Comparison of ENCODE assay signal across 1 cellular context in the genomic region with DNA sequence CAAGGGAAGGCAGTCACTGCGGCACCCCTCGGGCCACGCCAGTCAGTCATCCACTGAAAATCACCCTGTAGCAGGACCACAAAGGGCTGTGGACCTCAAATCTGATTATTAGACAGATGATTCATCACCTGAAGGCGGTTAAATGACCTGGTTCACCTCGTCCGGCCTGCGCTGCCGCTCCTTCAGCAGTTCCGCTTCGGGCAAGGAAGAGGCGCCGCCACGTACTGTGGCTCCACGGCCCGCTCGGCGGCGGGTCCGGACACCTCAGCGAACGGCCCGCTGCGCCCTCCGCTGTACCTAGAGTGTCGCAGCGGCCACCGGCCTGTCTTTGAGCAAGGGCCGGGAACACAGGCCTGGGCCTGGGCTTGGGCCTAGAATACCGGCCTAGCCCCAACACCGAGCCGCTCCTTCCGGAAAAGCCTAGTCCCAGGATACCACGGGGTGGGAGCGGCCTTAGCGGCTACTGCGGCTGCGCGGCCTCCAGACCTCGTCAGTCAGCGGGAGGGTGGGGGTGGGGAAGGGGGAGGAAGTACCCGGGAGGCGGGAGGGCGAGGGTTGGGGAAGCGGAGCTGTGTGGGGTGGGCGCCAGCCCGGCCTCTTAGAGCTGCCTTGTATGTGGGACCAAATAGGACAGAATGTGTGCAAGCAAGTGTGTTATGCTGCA.
TF ChIP-seq lines count a peak whose summit lies in the region.

A gene with protein sequence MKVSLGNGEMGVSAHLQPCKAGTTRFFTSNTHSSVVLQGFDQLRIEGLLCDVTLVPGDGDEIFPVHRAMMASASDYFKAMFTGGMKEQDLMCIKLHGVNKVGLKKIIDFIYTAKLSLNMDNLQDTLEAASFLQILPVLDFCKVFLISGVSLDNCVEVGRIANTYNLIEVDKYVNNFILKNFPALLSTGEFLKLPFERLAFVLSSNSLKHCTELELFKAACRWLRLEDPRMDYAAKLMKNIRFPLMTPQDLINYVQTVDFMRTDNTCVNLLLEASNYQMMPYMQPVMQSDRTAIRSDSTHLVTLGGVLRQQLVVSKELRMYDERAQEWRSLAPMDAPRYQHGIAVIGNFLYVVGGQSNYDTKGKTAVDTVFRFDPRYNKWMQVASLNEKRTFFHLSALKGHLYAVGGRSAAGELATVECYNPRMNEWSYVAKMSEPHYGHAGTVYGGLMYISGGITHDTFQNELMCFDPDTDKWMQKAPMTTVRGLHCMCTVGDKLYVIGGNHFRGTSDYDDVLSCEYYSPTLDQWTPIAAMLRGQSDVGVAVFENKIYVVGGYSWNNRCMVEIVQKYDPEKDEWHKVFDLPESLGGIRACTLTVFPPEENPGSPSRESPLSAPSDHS (minus strand): TSS at position 436 of the 664 bp plus-strand sequence. CDS start 545 bp downstream, outside the sequence.

TF ChIP-seq in HepG2, 621 proteins besides CTCF, POLR2A, EP300 and RAD21 (continued from another document and continues in another):
- TF ChIP-seq AHDC1 (CRISPR knock-in tag; IDR thresholded peaks at IDR 0.05; ENCODE audit: borderline replicate concordance): no peak
- no peak for TF ChIP-seq TEAD3 (CRISPR knock-in tag; optimal IDR thresholded peaks at IDR 0.05; ENCODE audit: borderline replicate concordance)
- TF ChIP-seq POLR2AphosphoS2 (IDR thresholded peaks at IDR 0.05; ENCODE audit: low read depth, low read length): no peak
- TF ChIP-seq ZNF678 (CRISPR knock-in tag; IDR thresholded peaks at IDR 0.05): peak; percentile 47; the same call in 1 of the 2 replicates
- no peak for TF ChIP-seq IKZF5 (CRISPR knock-in tag; IDR thresholded peaks at IDR 0.05)
- peak; percentile 40; the same call in 1 of the 2 replicates for TF ChIP-seq SATB2 (CRISPR knock-in tag; IDR thresholded peaks at IDR 0.05)
- peak; percentile 47; the same call in 1 of the 2 replicates for TF ChIP-seq SP2 (CRISPR knock-in tag; IDR thresholded peaks at IDR 0.05)
- peak; percentile 59; the same call in 1 of the 2 replicates for TF ChIP-seq ZFP82 (CRISPR knock-in tag; IDR thresholded peaks at IDR 0.05; ENCODE audit: borderline replicate concordance)
- peak; percentile 94; the same call in 1 of the 2 replicates for TF ChIP-seq ZNF737 (CRISPR knock-in tag; IDR thresholded peaks at IDR 0.05; ENCODE audit: borderline replicate concordance)
- no peak for TF ChIP-seq NPAS2 (CRISPR knock-in tag; IDR thresholded peaks at IDR 0.05; ENCODE audit: borderline replicate concordance)
- peak; percentile 77; the same call in 1 of the 2 replicates for TF ChIP-seq ZMAT3 (CRISPR knock-in tag; conservative IDR thresholded peaks at IDR 0.05)
- TF ChIP-seq ZNF234 (CRISPR knock-in tag; conservative IDR thresholded peaks at IDR 0.05): 0 out of 2 replicates have a peak, but pooled peaks have one; percentile 22
- peak; percentile 92 for TF ChIP-seq RBFOX2 (IDR thresholded peaks at IDR 0.05; ENCODE audit: low read depth, low read length)
- TF ChIP-seq ZNF761 (CRISPR knock-in tag; conservative IDR thresholded peaks at IDR 0.05): no peak
- TF ChIP-seq, protein P1, sequence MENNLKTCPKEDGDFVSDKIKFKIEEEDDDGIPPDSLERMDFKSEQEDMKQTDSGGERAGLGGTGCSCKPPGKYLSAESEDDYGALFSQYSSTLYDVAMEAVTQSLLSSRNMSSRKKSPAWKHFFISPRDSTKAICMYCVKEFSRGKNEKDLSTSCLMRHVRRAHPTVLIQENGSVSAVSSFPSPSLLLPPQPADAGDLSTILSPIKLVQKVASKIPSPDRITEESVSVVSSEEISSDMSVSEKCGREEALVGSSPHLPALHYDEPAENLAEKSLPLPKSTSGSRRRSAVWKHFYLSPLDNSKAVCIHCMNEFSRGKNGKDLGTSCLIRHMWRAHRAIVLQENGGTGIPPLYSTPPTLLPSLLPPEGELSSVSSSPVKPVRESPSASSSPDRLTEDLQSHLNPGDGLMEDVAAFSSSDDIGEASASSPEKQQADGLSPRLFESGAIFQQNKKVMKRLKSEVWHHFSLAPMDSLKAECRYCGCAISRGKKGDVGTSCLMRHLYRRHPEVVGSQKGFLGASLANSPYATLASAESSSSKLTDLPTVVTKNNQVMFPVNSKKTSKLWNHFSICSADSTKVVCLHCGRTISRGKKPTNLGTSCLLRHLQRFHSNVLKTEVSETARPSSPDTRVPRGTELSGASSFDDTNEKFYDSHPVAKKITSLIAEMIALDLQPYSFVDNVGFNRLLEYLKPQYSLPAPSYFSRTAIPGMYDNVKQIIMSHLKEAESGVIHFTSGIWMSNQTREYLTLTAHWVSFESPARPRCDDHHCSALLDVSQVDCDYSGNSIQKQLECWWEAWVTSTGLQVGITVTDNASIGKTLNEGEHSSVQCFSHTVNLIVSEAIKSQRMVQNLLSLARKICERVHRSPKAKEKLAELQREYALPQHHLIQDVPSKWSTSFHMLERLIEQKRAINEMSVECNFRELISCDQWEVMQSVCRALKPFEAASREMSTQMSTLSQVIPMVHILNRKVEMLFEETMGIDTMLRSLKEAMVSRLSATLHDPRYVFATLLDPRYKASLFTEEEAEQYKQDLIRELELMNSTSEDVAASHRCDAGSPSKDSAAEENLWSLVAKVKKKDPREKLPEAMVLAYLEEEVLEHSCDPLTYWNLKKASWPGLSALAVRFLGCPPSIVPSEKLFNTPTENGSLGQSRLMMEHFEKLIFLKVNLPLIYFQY (CRISPR knock-in tag; IDR thresholded peaks at IDR 0.05; ENCODE audit: borderline replicate concordance): no peak
- TF ChIP-seq ZNF329 (CRISPR knock-in tag; IDR thresholded peaks at IDR 0.05; ENCODE audit: low read depth): no peak
- peak; percentile 93 for TF ChIP-seq KAT8 (CRISPR knock-in tag; IDR thresholded peaks at IDR 0.05)
- TF ChIP-seq, protein P2, sequence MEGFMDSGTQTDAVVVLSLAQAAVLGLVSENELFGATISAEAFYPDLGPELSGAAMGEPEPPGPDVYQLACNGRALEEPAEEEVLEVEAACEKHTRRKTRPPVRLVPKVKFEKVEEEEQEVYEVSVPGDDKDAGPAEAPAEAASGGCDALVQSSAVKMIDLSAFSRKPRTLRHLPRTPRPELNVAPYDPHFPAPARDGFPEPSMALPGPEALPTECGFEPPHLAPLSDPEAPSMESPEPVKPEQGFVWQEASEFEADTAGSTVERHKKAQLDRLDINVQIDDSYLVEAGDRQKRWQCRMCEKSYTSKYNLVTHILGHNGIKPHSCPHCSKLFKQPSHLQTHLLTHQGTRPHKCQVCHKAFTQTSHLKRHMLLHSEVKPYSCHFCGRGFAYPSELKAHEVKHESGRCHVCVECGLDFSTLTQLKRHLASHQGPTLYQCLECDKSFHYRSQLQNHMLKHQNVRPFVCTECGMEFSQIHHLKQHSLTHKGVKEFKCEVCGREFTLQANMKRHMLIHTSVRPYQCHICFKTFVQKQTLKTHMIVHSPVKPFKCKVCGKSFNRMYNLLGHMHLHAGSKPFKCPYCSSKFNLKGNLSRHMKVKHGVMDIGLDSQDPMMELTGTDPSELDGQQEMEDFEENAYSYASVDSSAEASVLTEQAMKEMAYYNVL (CRISPR knock-in tag; IDR thresholded peaks at IDR 0.05; ENCODE audit: borderline replicate concordance): peak; percentile 55; the same call in 1 of the 2 replicates
- TF ChIP-seq ZNF460 (CRISPR knock-in tag; IDR thresholded peaks at IDR 0.05; ENCODE audit: borderline replicate concordance): no peak
- peak; percentile 86 for TF ChIP-seq ZNF607 (CRISPR knock-in tag; IDR thresholded peaks at IDR 0.05; ENCODE audit: borderline replicate concordance)
- 0 out of 2 replicates have a peak, but pooled peaks have one; percentile 25 for TF ChIP-seq NRL (CRISPR knock-in tag; IDR thresholded peaks at IDR 0.05; ENCODE audit: borderline replicate concordance)
- 0 out of 2 replicates have a peak, but pooled peaks have one; percentile 17 for TF ChIP-seq SMAD3 (CRISPR knock-in tag; IDR thresholded peaks at IDR 0.05)
- TF ChIP-seq AKAP8 (CRISPR knock-in tag; IDR thresholded peaks at IDR 0.05): no peak
- no peak for TF ChIP-seq ZNF672 (CRISPR knock-in tag; IDR thresholded peaks at IDR 0.05)
- TF ChIP-seq SRF (IDR thresholded peaks at IDR 0.05; ENCODE audit: low read depth, low read length): no peak
- TF ChIP-seq TAF15 (IDR thresholded peaks at IDR 0.05; ENCODE audit: low read depth, low read length, poor library complexity, severe bottlenecking): no peak
- TF ChIP-seq ZIK1 (CRISPR knock-in tag; IDR thresholded peaks at IDR 0.05; ENCODE audit: borderline replicate concordance, low read depth): peak; percentile 90; the same call in 1 of the 2 replicates
- TF ChIP-seq ELF1 (CRISPR knock-in tag; IDR thresholded peaks at IDR 0.05): peak; percentile 90
- 0 out of 2 replicates have a peak, but pooled peaks have one; percentile 35 for TF ChIP-seq E2F5 (CRISPR knock-in tag; conservative IDR thresholded peaks at IDR 0.05)
- peak; percentile 68 for TF ChIP-seq HNRNPLL (IDR thresholded peaks at IDR 0.05; ENCODE audit: low read depth, low read length, poor library complexity, severe bottlenecking)
- peak; percentile 51; the same call in 1 of the 2 replicates for TF ChIP-seq RXRA (CRISPR knock-in tag; IDR thresholded peaks at IDR 0.05)
- no peak for TF ChIP-seq MYNN (CRISPR knock-in tag; IDR thresholded peaks at IDR 0.05; ENCODE audit: low read depth)
- TF ChIP-seq, protein P3, sequence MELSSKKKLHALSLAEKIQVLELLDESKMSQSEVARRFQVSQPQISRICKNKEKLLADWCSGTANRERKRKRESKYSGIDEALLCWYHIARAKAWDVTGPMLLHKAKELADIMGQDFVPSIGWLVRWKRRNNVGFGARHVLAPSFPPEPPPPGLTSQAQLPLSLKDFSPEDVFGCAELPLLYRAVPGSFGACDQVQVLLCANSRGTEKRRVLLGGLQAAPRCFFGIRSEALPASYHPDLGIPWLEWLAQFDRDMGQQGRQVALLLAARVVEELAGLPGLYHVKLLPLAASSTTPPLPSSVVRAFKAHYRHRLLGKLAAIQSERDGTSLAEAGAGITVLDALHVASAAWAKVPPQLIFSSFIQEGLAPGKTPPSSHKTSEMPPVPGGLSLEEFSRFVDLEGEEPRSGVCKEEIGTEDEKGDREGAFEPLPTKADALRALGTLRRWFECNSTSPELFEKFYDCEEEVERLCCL (CRISPR knock-in tag; IDR thresholded peaks at IDR 0.05; ENCODE audit: borderline replicate concordance): peak; percentile 63; the same call in 1 of the 2 replicates
- TF ChIP-seq, protein P4, sequence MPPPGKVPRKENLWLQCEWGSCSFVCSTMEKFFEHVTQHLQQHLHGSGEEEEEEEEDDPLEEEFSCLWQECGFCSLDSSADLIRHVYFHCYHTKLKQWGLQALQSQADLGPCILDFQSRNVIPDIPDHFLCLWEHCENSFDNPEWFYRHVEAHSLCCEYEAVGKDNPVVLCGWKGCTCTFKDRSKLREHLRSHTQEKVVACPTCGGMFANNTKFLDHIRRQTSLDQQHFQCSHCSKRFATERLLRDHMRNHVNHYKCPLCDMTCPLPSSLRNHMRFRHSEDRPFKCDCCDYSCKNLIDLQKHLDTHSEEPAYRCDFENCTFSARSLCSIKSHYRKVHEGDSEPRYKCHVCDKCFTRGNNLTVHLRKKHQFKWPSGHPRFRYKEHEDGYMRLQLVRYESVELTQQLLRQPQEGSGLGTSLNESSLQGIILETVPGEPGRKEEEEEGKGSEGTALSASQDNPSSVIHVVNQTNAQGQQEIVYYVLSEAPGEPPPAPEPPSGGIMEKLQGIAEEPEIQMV (CRISPR knock-in tag; IDR thresholded peaks at IDR 0.05; ENCODE audit: low read depth): peak; percentile 16; the same call in 1 of the 2 replicates
